In the genomic region with DNA sequence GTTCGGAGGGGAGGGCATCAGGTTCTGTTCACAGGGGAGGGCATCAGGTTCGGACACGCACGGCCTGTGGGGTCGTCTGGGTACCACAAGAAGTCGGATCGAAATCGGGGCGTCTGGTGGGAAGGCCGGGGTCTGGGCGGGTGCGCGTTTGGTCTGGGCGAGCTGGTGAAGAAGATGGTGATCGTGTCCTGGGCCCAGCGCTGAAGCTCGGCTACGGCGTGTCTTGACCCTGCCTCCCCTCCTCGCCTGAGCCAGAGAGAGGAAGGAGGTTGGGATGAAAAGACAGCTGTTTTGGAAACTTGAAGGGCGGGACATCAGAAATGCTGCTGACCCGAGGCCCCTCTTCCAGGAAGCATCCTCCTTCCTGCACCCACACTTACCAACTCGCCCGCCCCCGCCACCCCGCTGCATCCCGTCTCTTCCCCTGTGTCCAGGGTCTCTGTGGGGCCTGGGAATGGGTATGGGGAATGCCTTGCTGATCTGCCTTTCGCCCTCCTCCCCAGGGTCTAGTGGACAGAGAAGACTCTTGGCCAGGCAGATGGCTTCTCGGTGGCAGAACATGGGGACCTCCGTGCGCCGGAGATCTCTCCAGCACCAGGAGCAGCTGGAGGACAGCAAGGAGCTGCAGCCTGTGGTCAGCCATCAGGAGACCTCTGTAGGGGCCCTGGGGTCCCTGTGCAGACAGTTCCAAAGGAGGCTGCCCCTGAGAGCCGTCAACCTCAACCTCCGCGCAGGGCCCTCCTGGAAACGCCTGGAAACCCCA, we compare ENCODE assay signal across 9 cellular contexts. TPM values are rescaled to one million over a fixed set of nuclear protein-coding genes. Genes with fewer than 3 reads are reported as not detected.
DNase-seq lines count a peak whose midpoint lies in the region; TF ChIP-seq lines count a peak whose summit lies in the region.
"Had no signal": no experiment of that assay in that cellular context is flagged by ENCODE, and none has a peak within 500 bp of the region (broad histone marks: within the 10 kb centered on the region; RNA-seq: fewer than 3 reads in every experiment).

No MANE protein-coding gene starts in this region.

- no peak for TF ChIP-seq EP300 in neural cell (conservative IDR thresholded peaks at IDR 0.05; ENCODE audit: poor library complexity, severe bottlenecking)

- TF ChIP-seq CTCF in BJ (IDR thresholded peaks at IDR 0.05; ENCODE audit: insufficient read depth, low read depth, low read length) (no peak), endodermal cell (conservative IDR thresholded peaks at IDR 0.05) (no peak), neural cell (IDR thresholded peaks at IDR 0.05; ENCODE audit: poor library complexity, severe bottlenecking) (no peak)

- no peaks in the 10 kb centered on the region for H3K9me2 ChIP-seq in neural cell (ENCODE audit: insufficient read depth, low read length)

- no peaks in the 10 kb centered on the region for H3K79me2 ChIP-seq in neural cell (replicated peaks; ENCODE audit: insufficient read depth, low read length)

- peak overlapping the region; percentile 84 for H3K27ac Mint-ChIP-seq in endodermal cell

- H3K4me3 ChIP-seq in BJ (ENCODE audit: low read depth, low read length): peak overlapping the region; percentile 75
- H3K4me3 ChIP-seq in endodermal cell (ENCODE audit: low read length): peak overlapping the region; percentile 80
- H3K4me3 ChIP-seq in neural cell (ENCODE audit: low read length): peak overlapping the region; percentile 83

- DNase-seq in BJ (ENCODE audit: low read depth): no peak
- peak; percentile 27 for DNase-seq in NCI-H69 (lab: John Stamatoyannopoulos, UW)
- DNase-seq in endodermal cell: no peak
- no peak for DNase-seq in NCI-H1105 (lab: John Stamatoyannopoulos, UW)
- no peak for DNase-seq in NCI-H510A (lab: John Stamatoyannopoulos, UW)
- DNase-seq in NCI-H1436 treated with DMSO at 0.1 percent for 48 hours (lab: John Stamatoyannopoulos, UW): no peak
- DNase-seq in epidermal melanocyte (ENCODE audit: insufficient read length, low spot score): no peak

- peaks cover 7% of the 10 kb centered on the region for H3K9me3 Mint-ChIP-seq in endodermal cell

- POLR2A ChIA-PET in BJ (lab: Charles Lee): interaction anchor here (0.5 kb wide), 1 partner anchor 502 kb away, joined by 38 read pairs; no protein-coding TSS in a partner anchor

- H3K9me3 ChIP-seq in endodermal cell (ENCODE audit: control insufficient read depth, low read length) (no peaks in the 10 kb centered on the region), neural cell (ENCODE audit: low read length) (no peaks in the 10 kb centered on the region)
- H3K9me3 ChIP-seq: body of pancreas had no signal

- H3K36me3 ChIP-seq in BJ (ENCODE audit: control insufficient read depth, insufficient read depth, low read length): no peaks in the 10 kb centered on the region; the same call in 1 of the 2 replicates
- H3K36me3 ChIP-seq in endodermal cell (ENCODE audit: control insufficient read depth, insufficient read depth, low read length): peaks cover 26% of the 10 kb centered on the region
- H3K36me3 ChIP-seq in neural cell (ENCODE audit: insufficient read depth, low read length): no peaks in the 10 kb centered on the region

- TF ChIP-seq RAD21 in neural cell (conservative IDR thresholded peaks at IDR 0.05): no peak

- no peaks in the 10 kb centered on the region for H3F3A ChIP-seq in neural cell (ENCODE audit: insufficient read depth, low read length, poor library complexity, severe bottlenecking)

- H3K27ac ChIP-seq in endodermal cell (ENCODE audit: low read depth, low read length): no peak overlapping the region
- H3K27ac ChIP-seq in neural cell (ENCODE audit: low read length): no peak overlapping the region
- H3K27ac ChIP-seq: body of pancreas had no signal

- 31 to 43% methylated on average over 11 to 36 of the region's 36 CpGs for WGBS in endodermal cell (ENCODE audit: insufficient coverage in 1 of 2, insufficient read length in 1 of 2), 2 experiments

- CTCF ChIA-PET in BJ (lab: Yijun Ruan, JAX): interaction anchor here (0.6 to 2.1 kb wide), 3 partner anchors 8 to 16 kb away, joined by 3 to 9 read pairs (median 5); a partner anchor contains a TSS

- H3K4me1 ChIP-seq in endodermal cell (ENCODE audit: control insufficient read depth, insufficient read depth, low read length): peaks cover 6% of the 10 kb centered on the region

- H3K9ac ChIP-seq in endodermal cell (ENCODE audit: extremely low read depth, low read length, poor library complexity, severe bottlenecking): peak overlapping the region; percentile 7
- no peak overlapping the region for H3K9ac ChIP-seq in neural cell (ENCODE audit: low read length)

- peaks cover 22% of the 10 kb centered on the region for H3K36me3 Mint-ChIP-seq in endodermal cell (ENCODE audit: low read depth)

- no peaks in the 10 kb centered on the region for H3K27me3 Mint-ChIP-seq in endodermal cell (ENCODE audit: insufficient read depth)

- H3K27me3 ChIP-seq in BJ (ENCODE audit: control insufficient read depth, insufficient read depth, low read length) (no peaks in the 10 kb centered on the region), endodermal cell (ENCODE audit: control insufficient read depth, insufficient read depth, low read length, poor library complexity, severe bottlenecking) (no peaks in the 10 kb centered on the region), neural cell (ENCODE audit: insufficient read depth, low read depth, low read length) (no peaks in the 10 kb centered on the region)
- H3K27me3 ChIP-seq: body of pancreas had no signal

- H3K4me2 ChIP-seq in neural cell (ENCODE audit: low read length): peak overlapping the region; percentile 73

- H3K4me3 Mint-ChIP-seq in endodermal cell: peak overlapping the region; percentile 84

- H2AFZ ChIP-seq in neural cell (ENCODE audit: low read depth, low read length): no peak overlapping the region

- H4K20me1 ChIP-seq in neural cell (ENCODE audit: insufficient read depth): no peaks in the 10 kb centered on the region

- peaks cover 17% of the 10 kb centered on the region for H3K4me1 Mint-ChIP-seq in endodermal cell

TF ChIP-seq in neural cell, 6 proteins besides CTCF, POLR2A, EP300 and RAD21:
- TF ChIP-seq, protein P1, sequence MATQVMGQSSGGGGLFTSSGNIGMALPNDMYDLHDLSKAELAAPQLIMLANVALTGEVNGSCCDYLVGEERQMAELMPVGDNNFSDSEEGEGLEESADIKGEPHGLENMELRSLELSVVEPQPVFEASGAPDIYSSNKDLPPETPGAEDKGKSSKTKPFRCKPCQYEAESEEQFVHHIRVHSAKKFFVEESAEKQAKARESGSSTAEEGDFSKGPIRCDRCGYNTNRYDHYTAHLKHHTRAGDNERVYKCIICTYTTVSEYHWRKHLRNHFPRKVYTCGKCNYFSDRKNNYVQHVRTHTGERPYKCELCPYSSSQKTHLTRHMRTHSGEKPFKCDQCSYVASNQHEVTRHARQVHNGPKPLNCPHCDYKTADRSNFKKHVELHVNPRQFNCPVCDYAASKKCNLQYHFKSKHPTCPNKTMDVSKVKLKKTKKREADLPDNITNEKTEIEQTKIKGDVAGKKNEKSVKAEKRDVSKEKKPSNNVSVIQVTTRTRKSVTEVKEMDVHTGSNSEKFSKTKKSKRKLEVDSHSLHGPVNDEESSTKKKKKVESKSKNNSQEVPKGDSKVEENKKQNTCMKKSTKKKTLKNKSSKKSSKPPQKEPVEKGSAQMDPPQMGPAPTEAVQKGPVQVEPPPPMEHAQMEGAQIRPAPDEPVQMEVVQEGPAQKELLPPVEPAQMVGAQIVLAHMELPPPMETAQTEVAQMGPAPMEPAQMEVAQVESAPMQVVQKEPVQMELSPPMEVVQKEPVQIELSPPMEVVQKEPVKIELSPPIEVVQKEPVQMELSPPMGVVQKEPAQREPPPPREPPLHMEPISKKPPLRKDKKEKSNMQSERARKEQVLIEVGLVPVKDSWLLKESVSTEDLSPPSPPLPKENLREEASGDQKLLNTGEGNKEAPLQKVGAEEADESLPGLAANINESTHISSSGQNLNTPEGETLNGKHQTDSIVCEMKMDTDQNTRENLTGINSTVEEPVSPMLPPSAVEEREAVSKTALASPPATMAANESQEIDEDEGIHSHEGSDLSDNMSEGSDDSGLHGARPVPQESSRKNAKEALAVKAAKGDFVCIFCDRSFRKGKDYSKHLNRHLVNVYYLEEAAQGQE (IDR thresholded peaks at IDR 0.05; ENCODE audit: borderline replicate concordance): no peak
- TF ChIP-seq TAF1 (IDR thresholded peaks at IDR 0.05; ENCODE audit: low read depth) (no peak), MXI1 (conservative IDR thresholded peaks at IDR 0.05; ENCODE audit: poor library complexity, severe bottlenecking) (no peak), EZH2 (IDR thresholded peaks at IDR 0.05; ENCODE audit: borderline replicate concordance, insufficient read depth, low read length, poor library complexity, severe bottlenecking) (no peak), POLR2AphosphoS5 (IDR thresholded peaks at IDR 0.05) (no peak), SMC3 (conservative IDR thresholded peaks at IDR 0.05; ENCODE audit: poor library complexity) (no peak)

RNA-seq across cellular contexts. Expression of a gene that starts 0.5 kb away (rescaled TPM):
- polyA plus RNA-seq in BJ (2011; rRNA removed) (27.0 and 54.5 TPM in 2 replicates), neural cell (6.0 and 9.1 TPM in 2 replicates)
- 12.0 and 12.6 TPM in 2 replicates for polyA minus RNA-seq in BJ (2011; rRNA and poly(A)+ RNA removed)
- 10 to 100 TPM; 33.4 to 68.7 TPM for total RNA-seq in endodermal cell
- polyA plus RNA-seq in endodermal cell (2013, experiment 1 of 2): 98.1 TPM
- polyA plus RNA-seq in endodermal cell (2013, experiment 2 of 2): 101 TPM
- polyA minus RNA-seq in neural cell: 2.5 and 4.9 TPM in 2 replicates
- total RNA-seq: body of pancreas had no signal

RNA-seq across cellular contexts. Expression of a gene that starts 9.8 kb away (rescaled TPM):
- polyA plus RNA-seq in BJ (2011; rRNA removed): not detected in 2 replicates
- not detected in 2 replicates for polyA minus RNA-seq in BJ (2011; rRNA and poly(A)+ RNA removed)
- not detected for total RNA-seq in endodermal cell
- 0.28 TPM for polyA plus RNA-seq in endodermal cell (2013, experiment 1 of 2)
- polyA plus RNA-seq in endodermal cell (2013, experiment 2 of 2): 0.21 TPM
- polyA plus RNA-seq in neural cell: not detected in 2 replicates
- polyA minus RNA-seq in neural cell: not detected in 2 replicates
- total RNA-seq: body of pancreas had no signal
